ENCODE assay signal across 11 cellular contexts in genomic region chr14:23118506-23119361, GRCh38. TPM values are rescaled to one million over a fixed set of nuclear protein-coding genes. Genes with fewer than 3 reads are reported as not detected.
DNase-seq lines count a peak whose midpoint lies in the region; ATAC-seq, FAIRE-seq and TF ChIP-seq lines count a peak whose summit lies in the region.
"Had no signal": no experiment of that assay in that cellular context is flagged by ENCODE, and none has a peak within 500 bp of the region (broad histone marks: within the 10 kb centered on the region; RNA-seq: fewer than 3 reads in every experiment).

CEBPE (minus strand) TSS chr14:23119255; CDS start chr14:23119091, 164 bp downstream.

- ATAC-seq in stimulated activated naive CD8-positive, alpha-beta T cell treated with anti-CD3 and anti-CD28 coated beads, Interleukin-15, Interleukin-2, amounts not matched to agents 100 U/mL and 50 U/mL, for 24 hours = no peak
- peak; percentile 15 for ATAC-seq in upper lobe of right lung
- no peak for ATAC-seq in body of pancreas

- no peak for DNase-seq in stimulated activated naive CD8-positive, alpha-beta T cell treated with anti-CD3 and anti-CD28 coated beads, Interleukin-15, Interleukin-2, amounts not matched to agents 100 U/mL and 50 U/mL, for 24 hours
- DNase-seq in SKM-1 treated with dmso at 0.1 percent for 144 hours (lab: John Stamatoyannopoulos, UW; ENCODE audit: unreplicated experiment) (peak; percentile 82), kidney (peak; percentile 74), upper lobe of right lung (no peak), NCI-H2029 (lab: John Stamatoyannopoulos, UW) (no peak), body of pancreas (no peak), HuH-7.5 (ENCODE audit: low spot score) (no peak)
- DNase-seq: NCI-H2171 treated with DMSO at 0.1 percent for 48 hours had no signal

- H3K4me3 ChIP-seq in kidney (ENCODE audit: low read length in 2 of 2) (no peak within 1 kb of the TSS), upper lobe of right lung (no peak within 1 kb of the TSS), body of pancreas (no peak within 1 kb of the TSS)

- no peaks in the 10 kb centered on the region for H3K27me3 ChIP-seq in upper lobe of right lung
- H3K27me3 ChIP-seq in body of pancreas = peaks cover 0 to 7% of the 10 kb centered on the region in 2 donors

- FAIRE-seq in kidney (lab: Jason Lieb, UNC) = no peak
- FAIRE-seq: urothelium cell line had no signal

- WGBS in body of pancreas, 2 donors = 67 to 76% methylated on average over 22 to 24 of the region's 32 CpGs

- H3K9ac ChIP-seq in kidney (ENCODE audit: low read length in 2 of 2) = no peak within 1 kb of the TSS

- H3K36me3 Mint-ChIP-seq in stimulated activated naive CD8-positive, alpha-beta T cell treated with anti-CD3 and anti-CD28 coated beads, Interleukin-15, Interleukin-2, amounts not matched to agents 100 ng/mL and 50 ng/mL, for 24 hours (ENCODE audit: low read depth) = no peaks in the 10 kb centered on the region

- H3K4me3 Mint-ChIP-seq in stimulated activated naive CD8-positive, alpha-beta T cell treated with anti-CD3 and anti-CD28 coated beads, Interleukin-15, Interleukin-2, amounts not matched to agents 100 ng/mL and 50 ng/mL, for 24 hours = no peak within 1 kb of the TSS

- H3K36me3 ChIP-seq in kidney (ENCODE audit: control insufficient read depth in 1 of 2, insufficient read depth in 2 of 2, low read length in 2 of 2) = no peaks in the 10 kb centered on the region
- no peaks in the 10 kb centered on the region for H3K36me3 ChIP-seq in upper lobe of right lung
- no peaks in the 10 kb centered on the region for H3K36me3 ChIP-seq in body of pancreas (replicated peaks in 1 of 2; ENCODE audit: insufficient read depth in 1 of 2, low read depth in 2 of 2)

- no peaks in the 10 kb centered on the region for H3K9me3 ChIP-seq in kidney (ENCODE audit: control insufficient read depth in 1 of 2, low read length in 2 of 2)
- no peaks in the 10 kb centered on the region for H3K9me3 ChIP-seq in upper lobe of right lung
- H3K9me3 ChIP-seq in body of pancreas = no peaks in the 10 kb centered on the region

- TF ChIP-seq CTCF in kidney (IDR thresholded peaks at IDR 0.05; ENCODE audit: borderline replicate concordance, extremely low read depth, insufficient read depth) (no peak), upper lobe of right lung (IDR thresholded peaks at IDR 0.05) (no peak), body of pancreas (IDR thresholded peaks at IDR 0.05) (no peak)

- H3K4me1 Mint-ChIP-seq in stimulated activated naive CD8-positive, alpha-beta T cell treated with anti-CD3 and anti-CD28 coated beads, Interleukin-15, Interleukin-2, amounts not matched to agents 100 ng/mL and 50 ng/mL, for 24 hours (ENCODE audit: low read depth) = peaks cover 35% of the 10 kb centered on the region

- peaks cover 5 to 8% of the 10 kb centered on the region in 2 donors for H3K4me1 ChIP-seq in kidney (ENCODE audit: control insufficient read depth in 1 of 2, insufficient read depth in 1 of 2, low read depth in 1 of 2, low read length in 2 of 2)
- H3K4me1 ChIP-seq in upper lobe of right lung = peaks cover 6% of the 10 kb centered on the region
- H3K4me1 ChIP-seq in body of pancreas = peaks cover 8% of the 10 kb centered on the region

- intact Hi-C loops in kidney (cut with DNase I) = no loop called here
- intact Hi-C loops in upper lobe of right lung (cut with DNase I) = no loop called here
- intact Hi-C loops in body of pancreas (cut with DNase I) = loop anchor here (5.0 kb wide), 1 partner anchor 69 kb away; no protein-coding TSS in a partner anchor

- no peak for TF ChIP-seq POLR2A in body of pancreas (IDR thresholded peaks at IDR 0.05)

- H3K27ac Mint-ChIP-seq in stimulated activated naive CD8-positive, alpha-beta T cell treated with anti-CD3 and anti-CD28 coated beads, Interleukin-15, Interleukin-2, amounts not matched to agents 100 ng/mL and 50 ng/mL, for 24 hours = peak within 1 kb of the TSS; percentile 74

- H3K27me3 Mint-ChIP-seq in stimulated activated naive CD8-positive, alpha-beta T cell treated with anti-CD3 and anti-CD28 coated beads, Interleukin-15, Interleukin-2, amounts not matched to agents 100 ng/mL and 50 ng/mL, for 24 hours = no peaks in the 10 kb centered on the region

- H3K9me3 Mint-ChIP-seq in stimulated activated naive CD8-positive, alpha-beta T cell treated with anti-CD3 and anti-CD28 coated beads, Interleukin-15, Interleukin-2, amounts not matched to agents 100 ng/mL and 50 ng/mL, for 24 hours = no peaks in the 10 kb centered on the region

- H3K27ac ChIP-seq in kidney (ENCODE audit: low read depth in 2 of 2, low read length in 2 of 2) (no peak within 1 kb of the TSS), upper lobe of right lung (peak within 1 kb of the TSS; percentile 60), body of pancreas (no peak within 1 kb of the TSS)
- H3K27ac ChIP-seq: epithelial cell of prostate had no signal

RNA-seq across cellular contexts. Expression of gene CEBPE, which starts in this region (rescaled TPM):
- total RNA-seq in kidney (not detected), upper lobe of right lung (not detected), body of pancreas (not detected)
- not detected for polyA plus RNA-seq in kidney (ENCODE audit: insufficient read depth, low read depth, low replicate concordance)

Comparison
In these comparisons a context has a peak if more than half of its experiments do, and no peak if none do; other contexts are left out.
1. Peak in DNase-seq in kidney; RNA of the gene not detected or under 1 TPM.
2. Peak in ATAC-seq and H3K27ac ChIP-seq in upper lobe of right lung; RNA of the gene not detected or under 1 TPM.